8 cellular contexts compared by ENCODE assay signal in genomic region chr5:159263569-159263905, GRCh38. TPM values are rescaled to one million over a fixed set of nuclear protein-coding genes. Genes with fewer than 3 reads are reported as not detected.
DNase-seq lines count a peak whose midpoint lies in the region; ATAC-seq, FAIRE-seq and TF ChIP-seq lines count a peak whose summit lies in the region.

No MANE protein-coding gene starts in this region.

- H3K9me3 ChIP-seq in HAP-1, result no peaks in the 10 kb centered on the region
- H3K9me3 ChIP-seq in esophagus muscularis mucosa, result no peaks in the 10 kb centered on the region
- H3K9me3 ChIP-seq in pancreas, result no peaks in the 10 kb centered on the region

- H3K36me3 ChIP-seq in GM06990 (ENCODE audit: control insufficient read depth, insufficient read depth, low read length) (no peaks in the 10 kb centered on the region; the same call in 1 of the 2 replicates), HAP-1 (replicated peaks) (no peaks in the 10 kb centered on the region), esophagus muscularis mucosa (no peaks in the 10 kb centered on the region), pancreas (no peaks in the 10 kb centered on the region)

- TF ChIP-seq POLR2A in esophagus muscularis mucosa (IDR thresholded peaks at IDR 0.05; ENCODE audit: low read depth), result no peak

- no peak for DNase-seq in GM06990 (ENCODE audit: extremely low read depth, insufficient read length)
- DNase-seq in HAP-1 (ENCODE audit: low spot score in 2 of 2), result no peak
- peak; percentile 30 for DNase-seq in RPMI8226
- DNase-seq in esophagus muscularis mucosa (ENCODE audit: extremely low spot score), result no peak
- no peak for DNase-seq in pancreas
- DNase-seq in NCI-H1092 treated with DMSO at 0.1 percent for 48 hours (lab: John Stamatoyannopoulos, UW), result no peak
- DNase-seq in NCI-H510A (lab: John Stamatoyannopoulos, UW), result no peak
- no peak for DNase-seq in KG1 (lab: John Stamatoyannopoulos, UW)

- H3K27me3 ChIP-seq in GM06990 (replicated peaks; ENCODE audit: control insufficient read depth, insufficient read depth, low read length), result no peaks in the 10 kb centered on the region
- H3K27me3 ChIP-seq in HAP-1 (ENCODE audit: low read depth), result no peaks in the 10 kb centered on the region
- H3K27me3 ChIP-seq in esophagus muscularis mucosa, result no peaks in the 10 kb centered on the region
- H3K27me3 ChIP-seq in pancreas, result peaks cover 0 to 6% (median 0%) of the 10 kb centered on the region in 4 donors

- TF ChIP-seq EP300 in esophagus muscularis mucosa (IDR thresholded peaks at IDR 0.05), result no peak

- in situ Hi-C loops in HAP-1 (cut with MboI; ENCODE audit: low sequenced_read_pairs), result loop anchor here (10.0 kb wide), 1 partner anchor 59 kb away; the partner anchor contains the start of gene RNF145

- 8% methylated on average over 10 of the region's 10 CpGs for WGBS in esophagus muscularis mucosa
- 2% methylated on average over 10 of the region's 10 CpGs for WGBS in pancreas, 2 donors

- H3K4me3 ChIP-seq in GM06990 (replicated peaks; ENCODE audit: low read depth, low read length) (peak overlapping the region; percentile 87), HAP-1 (peak overlapping the region; percentile 89), esophagus muscularis mucosa (peak overlapping the region; percentile 79 to 98 (median 94)), pancreas (peak overlapping the region; percentile 66 to 97 (median 95))

- H3K4me1 ChIP-seq in HAP-1, result peaks cover 14% of the 10 kb centered on the region
- H3K4me1 ChIP-seq in esophagus muscularis mucosa, result peaks cover 10 to 34% (median 23%) of the 10 kb centered on the region in 4 donors
- peaks cover 0 to 12% (median 4%) of the 10 kb centered on the region in 3 donors for H3K4me1 ChIP-seq in pancreas

- FAIRE-seq in pancreas (lab: Jason Lieb, UNC), result no peak

- intact Hi-C loops in esophagus muscularis mucosa (cut with DNase I) (loop anchor here (2.0 kb wide), 2 partner anchors 53 to 109 kb away; no protein-coding TSS in a partner anchor), pancreas (cut with DNase I) (no loop called here)

- peak; percentile 14 to 35 (median 22) for ATAC-seq in pancreas

- peak overlapping the region; percentile 86 to 93 (median 88) for H3K27ac ChIP-seq in esophagus muscularis mucosa (replicated peaks in 1 of 4)
- peak overlapping the region in 3 of 4 donors; percentile 69 to 87 (median 78) for H3K27ac ChIP-seq in pancreas

- TF ChIP-seq CTCF in GM06990 (IDR thresholded peaks at IDR 0.05; ENCODE audit: insufficient read depth, low read length, poor library complexity, severe bottlenecking), result no peak
- TF ChIP-seq CTCF in esophagus muscularis mucosa (IDR thresholded peaks at IDR 0.05), result no peak
- no peak for TF ChIP-seq CTCF in pancreas (IDR thresholded peaks at IDR 0.05)

RNA-seq across cellular contexts. Expression of gene UBLCP1, which starts 0.4 kb away (rescaled TPM):
- 10 to 100 TPM; 17.5 to 22.8 (median 21.1) TPM for total RNA-seq in esophagus muscularis mucosa
- total RNA-seq in pancreas, result 10 to 100 TPM in 3 of 6 donors, 1 to 10 TPM in 3; 6.2 to 11.2 (median 9.8) TPM
- 10 to 100 TPM; 10.5 to 11.7 TPM for polyA plus RNA-seq in pancreas

RNA-seq across cellular contexts. Expression of gene RNF145, which starts 54.2 kb away (rescaled TPM):
- total RNA-seq in esophagus muscularis mucosa (10 to 100 TPM; 50.5 to 84.1 (median 63.9) TPM), pancreas (10 to 100 TPM; 10.2 to 29.5 (median 14.5) TPM)
- polyA plus RNA-seq in pancreas, result 10 to 100 TPM in 1 of 2 donors, 1 to 10 TPM in 1; 6.9 to 33.6 TPM
